Comparison of ENCODE assay signal across 1 cellular context in the genomic region with DNA sequence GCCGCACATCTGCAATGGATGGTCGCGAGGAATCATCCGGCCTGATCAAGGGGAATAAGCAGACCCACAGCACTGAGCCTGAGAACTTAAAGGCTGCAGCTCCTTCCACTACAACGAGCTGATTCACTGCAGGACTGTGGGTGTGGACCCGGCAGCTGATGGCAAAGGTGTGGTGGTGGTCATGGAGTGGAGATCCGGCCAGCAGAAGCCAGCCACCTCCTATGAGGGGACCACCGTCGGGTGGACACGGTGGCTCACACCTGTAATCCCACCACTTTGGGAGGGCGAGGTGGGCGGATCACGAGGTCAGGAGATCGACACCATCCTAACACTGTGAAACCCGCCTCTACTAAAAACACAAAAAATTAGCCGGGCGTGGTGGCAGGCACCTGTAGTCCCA.
TF ChIP-seq lines count a peak whose summit lies in the region.

No MANE protein-coding gene starts in this region.

TF ChIP-seq in WTC11, 78 proteins besides CTCF, POLR2A, EP300 and RAD21 (continued from another document):
- TF ChIP-seq ARID4B (CRISPR knock-in tag; IDR thresholded peaks at IDR 0.05; ENCODE audit: borderline replicate concordance) (no peak), CREB1 (CRISPR knock-in tag; IDR thresholded peaks at IDR 0.05) (no peak), ZNF425 (CRISPR knock-in tag; conservative IDR thresholded peaks at IDR 0.05) (no peak), ATF3 (CRISPR knock-in tag; conservative IDR thresholded peaks at IDR 0.05) (no peak), ZNF512 (CRISPR knock-in tag; IDR thresholded peaks at IDR 0.05; ENCODE audit: borderline replicate concordance) (no peak), GABPB1 (CRISPR knock-in tag; IDR thresholded peaks at IDR 0.05) (no peak), NR3C1 (CRISPR knock-in tag; conservative IDR thresholded peaks at IDR 0.05; ENCODE audit: low read depth) (no peak), PRRX2 (CRISPR knock-in tag; IDR thresholded peaks at IDR 0.05) (no peak), ZNF281 (CRISPR knock-in tag; IDR thresholded peaks at IDR 0.05) (no peak), GRHL2 (CRISPR knock-in tag; IDR thresholded peaks at IDR 0.05; ENCODE audit: insufficient replicate concordance, severe bottlenecking) (no peak)
